Comparison of ENCODE assay signal across 10 cellular contexts in the genomic region with DNA sequence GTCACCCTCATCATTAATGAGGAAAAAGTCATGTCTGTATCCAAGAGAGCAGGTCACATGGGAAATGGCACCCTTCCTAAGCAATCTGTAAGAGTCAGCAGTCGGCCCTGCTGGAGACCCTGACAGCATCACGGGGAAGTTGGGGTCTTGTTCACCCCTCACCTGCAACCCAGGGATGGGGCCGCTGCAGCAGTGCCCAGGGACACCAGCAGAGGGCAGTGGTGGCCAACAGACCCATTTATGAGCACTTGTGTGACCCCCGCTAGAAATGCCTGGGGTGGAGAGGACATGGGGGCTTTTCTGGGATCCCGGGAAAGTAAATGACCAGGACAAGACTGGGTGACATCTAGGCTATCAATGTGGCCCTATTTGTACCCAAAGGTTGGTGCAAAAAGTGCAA. TPM values are rescaled to one million over a fixed set of nuclear protein-coding genes. Genes with fewer than 3 reads are reported as not detected.
DNase-seq lines count a peak whose midpoint lies in the region; ATAC-seq, FAIRE-seq and TF ChIP-seq lines count a peak whose summit lies in the region.
"Had no signal": no experiment of that assay in that cellular context is flagged by ENCODE, and none has a peak within 500 bp of the region (broad histone marks: within the 10 kb centered on the region; RNA-seq: fewer than 3 reads in every experiment).

No MANE protein-coding gene starts in this region.

- H3K4me1 ChIP-seq in kidney (ENCODE audit: control insufficient read depth in 1 of 2, insufficient read depth in 1 of 2, low read depth in 1 of 2, low read length in 2 of 2), result no peaks in the 10 kb centered on the region

- H3K9ac ChIP-seq in kidney (ENCODE audit: low read length in 2 of 2), result no peak overlapping the region

- no peaks in the 10 kb centered on the region for H3K4me1 Mint-ChIP-seq in natural killer cell
- H3K4me1 Mint-ChIP-seq in natural killer cell treated with Interleukin-12 subunit alpha and Interleukin-12 subunit beta and Interleukin-15 and Interleukin-18, amount 100 ng/mL, for 72 hours (ENCODE audit: low read depth in 2 of 2), result no peaks in the 10 kb centered on the region

- no peak for FAIRE-seq in kidney (lab: Jason Lieb, UNC)

- H3K27me3 Mint-ChIP-seq in natural killer cell (ENCODE audit: low read depth in 2 of 2), result peaks cover 3 to 7% of the 10 kb centered on the region in 2 donors
- H3K27me3 Mint-ChIP-seq in natural killer cell treated with Interleukin-12 subunit alpha and Interleukin-12 subunit beta and Interleukin-15 and Interleukin-18, amount 100 ng/mL, for 72 hours, result peaks cover 9 to 11% of the 10 kb centered on the region in 2 donors

- TF ChIP-seq CTCF in natural killer cell (IDR thresholded peaks at IDR 0.05), result peak; percentile 58
- peak; percentile 51 for TF ChIP-seq CTCF in kidney (IDR thresholded peaks at IDR 0.05; ENCODE audit: borderline replicate concordance, extremely low read depth, insufficient read depth)

- intact Hi-C loops in natural killer cell (cut with micrococcal nuclease), result no loop called here
- intact Hi-C loops in kidney (cut with DNase I), result no loop called here

- peak; percentile 24 for DNase-seq in natural killer cell
- DNase-seq in natural killer cell treated with Interleukin-12 subunit alpha and Interleukin-12 subunit beta and Interleukin-15 and Interleukin-18, amount 100 ng/mL, for 72 hours (ENCODE audit: low spot score), result no peak
- DNase-seq in activated T-cell treated with anti-CD3 and anti-CD28 coated beads for 1 hour (ENCODE audit: low read depth), result peak; percentile 25
- no peak for DNase-seq in kidney
- DNase-seq in HuH-7.5 (ENCODE audit: low spot score), result no peak
- DNase-seq in COLO829 (ENCODE audit: low spot score), result no peak
- DNase-seq in NCI-H1092 (lab: John Stamatoyannopoulos, UW), result no peak
- no peak for DNase-seq in RPMI8226
- DNase-seq: GF-D8 had no signal

- peak in 2 of 3 donors; percentile 50 to 56 for ATAC-seq in natural killer cell
- no peak for ATAC-seq in natural killer cell treated with Interleukin-12 subunit alpha and Interleukin-12 subunit beta and Interleukin-15 and Interleukin-18, amount 100 ng/mL, for 72 hours

- no peak overlapping the region for H3K27ac ChIP-seq in kidney (ENCODE audit: low read depth in 2 of 2, low read length in 2 of 2)
- H3K27ac ChIP-seq: epithelial cell of prostate had no signal

- H3K4me3 ChIP-seq in kidney (ENCODE audit: low read length in 2 of 2), result no peak overlapping the region

- no peaks in the 10 kb centered on the region for H3K36me3 ChIP-seq in kidney (ENCODE audit: control insufficient read depth in 1 of 2, insufficient read depth in 2 of 2, low read length in 2 of 2)

- no peak overlapping the region for H3K4me3 Mint-ChIP-seq in natural killer cell
- H3K4me3 Mint-ChIP-seq in natural killer cell treated with Interleukin-12 subunit alpha and Interleukin-12 subunit beta and Interleukin-15 and Interleukin-18, amount 100 ng/mL, for 72 hours, result no peak overlapping the region

- no peaks in the 10 kb centered on the region for H3K9me3 ChIP-seq in kidney (ENCODE audit: control insufficient read depth in 1 of 2, low read length in 2 of 2)

- H3K27ac Mint-ChIP-seq in natural killer cell, result no peak overlapping the region
- H3K27ac Mint-ChIP-seq in natural killer cell treated with Interleukin-12 subunit alpha and Interleukin-12 subunit beta and Interleukin-15 and Interleukin-18, amount 100 ng/mL, for 72 hours, result no peak overlapping the region

- H3K9me3 Mint-ChIP-seq in natural killer cell, result peaks cover 0 to 4% of the 10 kb centered on the region in 2 donors
- peaks cover 5% of the 10 kb centered on the region for H3K9me3 Mint-ChIP-seq in natural killer cell treated with Interleukin-12 subunit alpha and Interleukin-12 subunit beta and Interleukin-15 and Interleukin-18, amount 100 ng/mL, for 72 hours

- H3K36me3 Mint-ChIP-seq in natural killer cell, result no peaks in the 10 kb centered on the region
- no peaks in the 10 kb centered on the region for H3K36me3 Mint-ChIP-seq in natural killer cell treated with Interleukin-12 subunit alpha and Interleukin-12 subunit beta and Interleukin-15 and Interleukin-18, amount 100 ng/mL, for 72 hours

RNA-seq across cellular contexts. Expression of gene ANKRD60, which starts 35.9 kb away (rescaled TPM):
- total RNA-seq in natural killer cell (not detected), kidney (not detected)
- total RNA-seq in natural killer cell treated with Interleukin-12 subunit alpha and Interleukin-12 subunit beta and Interleukin-15 and Interleukin-18, amount 100 ng/mL, for 72 hours, result not detected
- polyA plus RNA-seq in kidney (ENCODE audit: insufficient read depth, low read depth, low replicate concordance), result not detected

Comparison
In these comparisons a context has a peak if more than half of its experiments do, and no peak if none do; other contexts are left out.
1. ATAC-seq: peak in natural killer cell (2 of 3); none in natural killer cell treated with Interleukin-12 subunit alpha and Interleukin-12 subunit beta and Interleukin-15 and Interleukin-18, amount 100 ng/mL, for 72 hours (0 of 2).
2. DNase-seq: peak in natural killer cell (single experiment) and activated T-cell treated with anti-CD3 and anti-CD28 coated beads for 1 hour (single experiment); none in natural killer cell treated with Interleukin-12 subunit alpha and Interleukin-12 subunit beta and Interleukin-15 and Interleukin-18, amount 100 ng/mL, for 72 hours (single experiment), kidney (single experiment), HuH-7.5 (single experiment), COLO829 (single experiment), NCI-H1092 (single experiment) and RPMI8226 (single experiment).